ENCODE assay signal across 32 cellular contexts in the genomic region with DNA sequence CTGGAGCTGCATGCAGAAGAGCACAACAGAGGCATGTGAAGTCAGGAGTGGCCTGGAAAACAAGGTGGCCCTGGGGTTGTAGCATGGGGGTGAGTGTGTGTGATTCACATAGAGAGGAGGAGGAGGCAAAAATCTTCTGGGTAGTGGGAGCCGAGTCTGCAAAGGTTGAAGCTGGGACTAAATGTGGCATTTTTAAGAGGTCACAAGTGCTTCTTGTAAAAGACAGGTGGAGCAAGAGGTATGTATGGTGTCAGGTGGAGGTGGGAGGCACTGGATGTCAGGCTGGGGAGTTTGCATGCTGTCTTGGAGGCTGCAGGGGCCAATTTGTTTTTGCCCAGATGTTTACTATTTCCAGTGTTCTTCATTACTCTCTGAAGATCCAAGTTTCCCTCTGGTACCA. TPM values are rescaled to one million over a fixed set of nuclear protein-coding genes. Genes with fewer than 3 reads are reported as not detected.
"Had no signal": no experiment of that assay in that cellular context is flagged by ENCODE, and none has a peak within 500 bp of the region (broad histone marks: within the 10 kb centered on the region; RNA-seq: fewer than 3 reads in every experiment).

No MANE protein-coding gene starts in this region.

- H3K4me3 ChIP-seq: adrenal gland, K562, Peyer's patch had no signal

- ATAC-seq: activated CD4-positive, alpha-beta T cell treated with anti-CD3 and anti-CD28 coated beads for 36 hours; activated CD4-positive, CD25-positive, alpha-beta regulatory T cell treated with anti-CD3 and anti-CD28 coated beads, Interleukin-2, amount 50 U/mL, for 24 hours; activated CD8-positive, alpha-beta T cell treated with anti-CD3 and anti-CD28 coated beads, Interleukin-2, amount 10 ng/mL, durations not matched to agents 7 days and 5 days; activated naive CD4-positive, alpha-beta T cell treated with anti-CD3 and anti-CD28 coated beads, Interleukin-2, amount 50 U/mL, for 72 hours; activated T-cell treated with anti-CD3 and anti-CD28 coated beads, Interleukin-2, amount 50 U/mL, for 4 hours; K562; Right ventricle myocardium inferior had no signal

- H3K9me3 ChIP-seq: adrenal gland had no signal

- H3K27ac ChIP-seq: adrenal gland, Peyer's patch, RWPE1 had no signal

- H3K36me3 Mint-ChIP-seq: brain had no signal

- H3K9me3 Mint-ChIP-seq: activated T-helper 1 cell treated with anti-CD3 and anti-CD28 coated beads, Interleukin-12 subunit alpha, Interleukin-12 subunit beta, Interleukin-2, Interleukin-4 antibody, amounts not matched to agents 30 ng/mL and 10 ng/mL and 1 ng/mL, durations not matched to agents 14 hours and 24 hours and 36 hours; central memory CD8-positive, alpha-beta T cell; T-helper 1 cell treated with Interleukin-12 subunit alpha and Interleukin-12 subunit beta and Interleukin-4 antibody, amounts not matched to agents 30 μg/mL and 1 μg/mL, for 36 hours; T-helper 2 cell treated with Interferon-gamma antibody and Interleukin-4, amounts not matched to agents 5 μg/mL and 100 μg/mL, for 36 hours had no signal

- FAIRE-seq: K562, TTC549 had no signal

- H3K4me1 ChIP-seq: adrenal gland, Peyer's patch had no signal

- H3K36me3 ChIP-seq: adrenal gland, Peyer's patch had no signal

- DNase-seq: activated CD4-positive, alpha-beta T cell treated with anti-CD3 and anti-CD28 coated beads for 36 hours; activated CD4-positive, alpha-beta T cell treated with anti-CD3 and anti-CD28 coated beads, Interleukin-2, amount 10 ng/mL, durations not matched to agents 7 days and 5 days; activated CD4-positive, alpha-beta T cell treated with anti-CD3 and anti-CD28 coated beads, Interleukin-2, amount 50 U/mL, for 48 hours; activated CD8-positive, alpha-beta T cell treated with anti-CD3 and anti-CD28 coated beads, Interleukin-2, amount 10 ng/mL, durations not matched to agents 7 days and 5 days; activated gamma-delta T cell treated with Interleukin-2 at 50 U/mL for 16 hours; activated naive CD4-positive, alpha-beta T cell treated with anti-CD3 and anti-CD28 coated beads for 36 hours; activated T-cell treated with anti-CD3 and anti-CD28 coated beads, Interleukin-2, amount 50 U/mL, for 4 hours; adrenal gland; NCI-H1105; NCI-H1417 treated with DMSO at 0.1 percent for 48 hours; NCI-H1694; NCI-H1930; NCI-H2081 treated with DMSO at 0.1 percent for 48 hours; NCI-H226; NCI-H446 treated with DMSO at 0.1 percent for 48 hours; NCI-H524; NCI-H69; NCI-H82; Peyer's patch had no signal

- H3K27me3 Mint-ChIP-seq: central memory CD8-positive, alpha-beta T cell had no signal

- H3K4me3 Mint-ChIP-seq: activated CD4-positive, alpha-beta T cell treated with anti-CD3 and anti-CD28 coated beads for 36 hours; activated CD4-positive, alpha-beta T cell treated with anti-CD3 and anti-CD28 coated beads, Interleukin-2, amount 10 ng/mL, durations not matched to agents 7 days and 5 days; activated CD8-positive, alpha-beta T cell treated with anti-CD3 and anti-CD28 coated beads, Interleukin-2, amount 10 ng/mL, durations not matched to agents 7 days and 5 days; activated naive CD4-positive, alpha-beta T cell treated with anti-CD3 and anti-CD28 coated beads for 36 hours; activated T-cell treated with anti-CD3 and anti-CD28 coated beads, Interleukin-2, amount 50 U/mL, for 4 hours; activated T-helper 1 cell treated with anti-CD3 and anti-CD28 coated beads, Interleukin-12 subunit alpha, Interleukin-12 subunit beta, Interleukin-2, Interleukin-4 antibody, amounts not matched to agents 30 ng/mL and 10 ng/mL and 1 ng/mL, durations not matched to agents 14 hours and 24 hours and 36 hours; brain; central memory CD8-positive, alpha-beta T cell; T-helper 1 cell treated with Interleukin-12 subunit alpha and Interleukin-12 subunit beta and Interleukin-4 antibody, amounts not matched to agents 30 μg/mL and 1 μg/mL, for 36 hours; T-helper 2 cell treated with Interferon-gamma antibody and Interleukin-4, amounts not matched to agents 5 μg/mL and 100 μg/mL, for 36 hours had no signal

- H3K27me3 ChIP-seq: adrenal gland, Peyer's patch had no signal

- H3K4me1 Mint-ChIP-seq: activated CD4-positive, alpha-beta T cell treated with anti-CD3 and anti-CD28 coated beads for 36 hours; activated CD4-positive, alpha-beta T cell treated with anti-CD3 and anti-CD28 coated beads, Interleukin-2, amount 10 ng/mL, durations not matched to agents 7 days and 5 days; brain; central memory CD8-positive, alpha-beta T cell had no signal

- H3K27ac Mint-ChIP-seq: activated CD4-positive, alpha-beta T cell treated with anti-CD3 and anti-CD28 coated beads for 36 hours; activated CD4-positive, alpha-beta T cell treated with anti-CD3 and anti-CD28 coated beads, Interleukin-2, amount 10 ng/mL, durations not matched to agents 7 days and 5 days; activated CD8-positive, alpha-beta T cell treated with anti-CD3 and anti-CD28 coated beads, Interleukin-2, amount 10 ng/mL, durations not matched to agents 7 days and 5 days; activated naive CD4-positive, alpha-beta T cell treated with anti-CD3 and anti-CD28 coated beads for 36 hours; activated naive CD4-positive, alpha-beta T cell treated with anti-CD3 and anti-CD28 coated beads, Interleukin-2, amount 50 U/mL, for 72 hours; activated T-helper 1 cell treated with anti-CD3 and anti-CD28 coated beads, Interleukin-12 subunit alpha, Interleukin-12 subunit beta, Interleukin-2, Interleukin-4 antibody, amounts not matched to agents 30 ng/mL and 10 ng/mL and 1 ng/mL, durations not matched to agents 14 hours and 24 hours and 36 hours; brain; T-helper 1 cell treated with Interleukin-12 subunit alpha and Interleukin-12 subunit beta and Interleukin-4 antibody, amounts not matched to agents 30 μg/mL and 1 μg/mL, for 36 hours; T-helper 2 cell treated with Interferon-gamma antibody and Interleukin-4, amounts not matched to agents 5 μg/mL and 100 μg/mL, for 36 hours had no signal

RNA-seq across cellular contexts. Expression of gene C3orf20, which starts 42.4 kb away (rescaled TPM):
- total RNA-seq: activated CD4-positive, alpha-beta T cell treated with anti-CD3 and anti-CD28 coated beads for 36 hours; MCF 10A; PC-3; Peyer's patch; Right ventricle myocardium inferior had no signal
- polyA plus RNA-seq: adrenal gland, K562 had no signal
